12 cellular contexts compared by ENCODE assay signal in genomic region chr12:53060721-53061276, GRCh38. TPM values are rescaled to one million over a fixed set of nuclear protein-coding genes. Genes with fewer than 3 reads are reported as not detected.
DNase-seq lines count a peak whose midpoint lies in the region; ATAC-seq and TF ChIP-seq lines count a peak whose summit lies in the region.
"Had no signal": no experiment of that assay in that cellular context is flagged by ENCODE, and none has a peak within 500 bp of the region (broad histone marks: within the 10 kb centered on the region; RNA-seq: fewer than 3 reads in every experiment).

No MANE protein-coding gene starts in this region.

- TF ChIP-seq CTCF in liver (IDR thresholded peaks at IDR 0.05; ENCODE audit: low read depth, low read length, missing input control) (no peak), thyroid gland (IDR thresholded peaks at IDR 0.05) (no peak)

- H3K27me3 ChIP-seq in liver (ENCODE audit: control insufficient read depth in 4 of 4, insufficient read depth in 4 of 4, low read length in 3 of 4) (no peaks in the 10 kb centered on the region), thyroid gland (no peaks in the 10 kb centered on the region)

- peaks cover 18 to 45% (median 27%) of the 10 kb centered on the region in 4 donors for H3K4me1 ChIP-seq in liver (ENCODE audit: control insufficient read depth in 4 of 4, insufficient read depth in 4 of 4, low read length in 3 of 4)
- peaks cover 21 to 63% of the 10 kb centered on the region in 2 donors for H3K4me1 ChIP-seq in thyroid gland

- ATAC-seq in GM21723 (IDR thresholded peaks at IDR 0.05; ENCODE audit: unreplicated experiment), result no peak

- no peak for TF ChIP-seq POLR2A in thyroid gland (IDR thresholded peaks at IDR 0.05)

- H3K27ac ChIP-seq in liver (ENCODE audit: low read depth in 1 of 2, low read length in 2 of 2) (peak overlapping the region; percentile 63 to 71), thyroid gland (peak overlapping the region; percentile 56 to 75 (median 71))
- H3K27ac ChIP-seq: HL-60 had no signal

- no peaks in the 10 kb centered on the region for H3K9me3 ChIP-seq in liver (ENCODE audit: control insufficient read depth in 4 of 4, low read length in 3 of 4)
- H3K9me3 ChIP-seq in thyroid gland, result no peaks in the 10 kb centered on the region

- no peak overlapping the region for H3K9ac ChIP-seq in liver (ENCODE audit: low read depth in 1 of 2, low read length in 2 of 2)

- DNase-seq in NCI-H2081 (lab: John Stamatoyannopoulos, UW) (peak; percentile 41 to 76), NCI-H2081 treated with DMSO at 0.1 percent for 48 hours (lab: John Stamatoyannopoulos, UW) (no peak), RPMI8226 (peak; percentile 82), thyroid gland (peak; percentile 64 to 65), HPDE6-E6E7 (ENCODE audit: extremely low spot score) (no peak), NCI-H1694 (lab: John Stamatoyannopoulos, UW) (no peak)
- DNase-seq: activated CD4-positive, alpha-beta T cell treated with anti-CD3 and anti-CD28 coated beads, Interleukin-2, amount 50 U/mL, for 48 hours; endodermal cell had no signal

- H3K36me3 ChIP-seq in liver (ENCODE audit: control insufficient read depth in 4 of 4, insufficient read depth in 3 of 4, low read depth in 1 of 4, low read length in 3 of 4) (peaks cover 3 to 48% (median 32%) of the 10 kb centered on the region in 4 donors), thyroid gland (peaks cover 29 to 44% of the 10 kb centered on the region in 2 donors)

- H3K4me3 ChIP-seq in liver (ENCODE audit: low read depth in 1 of 3, low read length in 3 of 3), result no peak overlapping the region
- H3K4me3 ChIP-seq in thyroid gland (replicated peaks in 1 of 3), result no peak overlapping the region

- intact Hi-C loops in thyroid gland (cut with DNase I), result loop anchor here (10.0 kb wide), 1 partner anchor 134 kb away; no protein-coding TSS in a partner anchor

- 48% methylated on average over 18 of the region's 18 CpGs for WGBS in liver
- WGBS in thyroid gland, 2 donors, result 46 to 60% methylated on average over 5 to 7 of the region's 18 CpGs

- TF ChIP-seq RAD21 in liver (IDR thresholded peaks at IDR 0.05), result no peak

TF ChIP-seq in liver, 16 proteins besides CTCF, POLR2A, EP300 and RAD21:
- no peak for TF ChIP-seq HNF4G (IDR thresholded peaks at IDR 0.05)
- no peak for TF ChIP-seq NR2F2 (IDR thresholded peaks at IDR 0.05)
- no peak for TF ChIP-seq MAX (IDR thresholded peaks at IDR 0.05)
- no peak for TF ChIP-seq SP1 (IDR thresholded peaks at IDR 0.05)
- no peak for TF ChIP-seq TAF1 (conservative IDR thresholded peaks at IDR 0.05)
- TF ChIP-seq GABPA (IDR thresholded peaks at IDR 0.05 in 1 of 2, conservative IDR thresholded peaks at IDR 0.05 in 1 of 2), result no peak
- TF ChIP-seq REST (IDR thresholded peaks at IDR 0.05), result no peak
TF ChIP-seq in liver: peak in this region for 0.

RNA-seq across cellular contexts. Expression of gene TNS2, which starts 10.9 kb away (rescaled TPM):
- total RNA-seq in liver (10 to 100 TPM; 11.7 to 94.0 TPM), thyroid gland (100 to 1,000 TPM in 3 of 4 donors, 10 to 100 TPM in 1; 86.7 to 179 (median 114) TPM)
- polyA plus RNA-seq in liver, result 10 to 100 TPM; 44.7 to 47.2 TPM

RNA-seq across cellular contexts. Expression of gene SPRYD3, which starts 18.4 kb away (rescaled TPM):
- total RNA-seq in liver (10 to 100 TPM in 1 of 2 donors, 1 to 10 TPM in 1; 6.0 to 15.2 TPM), thyroid gland (10 to 100 TPM; 37.8 to 82.7 (median 58.9) TPM)
- polyA plus RNA-seq in liver, result 10 to 100 TPM; 11.3 to 20.3 TPM

RNA-seq across cellular contexts. Expression of gene IGFBP6, which starts 36.7 kb away (rescaled TPM):
- total RNA-seq in liver (10 to 100 TPM in 1 of 2 donors, 1 to 10 TPM in 1; 1.6 to 13.6 TPM), thyroid gland (100 to 1,000 TPM in 3 of 4 donors, 10 to 100 TPM in 1; 76.6 to 363 (median 186) TPM)
- 10 to 100 TPM; 10.5 to 17.6 TPM for polyA plus RNA-seq in liver
- polyA plus RNA-seq: neural cell had no signal

RNA-seq across cellular contexts. Expression of gene SOAT2, which starts 42.5 kb away (rescaled TPM):
- total RNA-seq in liver (1 to 10 TPM in 1 of 2 donors, under 1 TPM in 1; 0.92 to 9.4 TPM), thyroid gland (under 1 TPM in 1 of 4 donors, not detected in 3; 0.40 TPM)
- 1 to 10 TPM in 1 of 2 donors, under 1 TPM in 1; 0.48 to 1.6 TPM for polyA plus RNA-seq in liver
- polyA plus RNA-seq: neural cell had no signal

RNA-seq across cellular contexts. Expression of gene EIF4B, which starts 54.5 kb away (rescaled TPM):
- total RNA-seq in liver (100 to 1,000 TPM; 264 to 273 TPM), thyroid gland (100 to 1,000 TPM; 428 to 704 (median 567) TPM)
- polyA plus RNA-seq in liver, result 10 to 100 TPM; 32.1 to 73.2 TPM

Comparison
In these comparisons a context has a peak if more than half of its experiments do, and no peak if none do; other contexts are left out.
1. DNase-seq: peak in NCI-H2081 (2 of 2), RPMI8226 (single experiment) and thyroid gland (2 of 2); none in NCI-H2081 treated with DMSO at 0.1 percent for 48 hours (single experiment), HPDE6-E6E7 (single experiment) and NCI-H1694 (single experiment).
2. RNA of gene IGFBP6, which starts 36.7 kb away (total RNA-seq): 76.6 to 363 TPM in thyroid gland; 1.6 to 13.6 TPM in liver; every median in the first group is over 4 times any median in the second.